Comparison of ENCODE assay signal across 20 cellular contexts in genomic region chr7:135493362-135493761, GRCh38.
"Had no signal": no experiment of that assay in that cellular context is flagged by ENCODE, and none has a peak within 500 bp of the region (broad histone marks: within the 10 kb centered on the region; RNA-seq: fewer than 3 reads in every experiment).

No MANE protein-coding gene starts in this region.

- H3K27ac ChIP-seq: coronary artery, parathyroid adenoma, transverse colon had no signal

- H3K4me3 ChIP-seq: coronary artery, mucosa of descending colon, transverse colon had no signal

- H3K27me3 ChIP-seq: transverse colon had no signal

- H2AFZ ChIP-seq: parathyroid adenoma had no signal

- ATAC-seq: activated CD8-positive, alpha-beta T cell treated with anti-CD3 and anti-CD28 coated beads, Interleukin-2, amount 10 ng/mL, durations not matched to agents 7 days and 5 days; activated naive CD4-positive, alpha-beta T cell treated with anti-CD3 and anti-CD28 coated beads, Interleukin-2, amount 50 U/mL, for 72 hours; left colon; mucosa of descending colon; naive thymus-derived CD8-positive, alpha-beta T cell; T-helper 17 cell had no signal

- DNase-seq: activated CD4-positive, alpha-beta T cell treated with anti-CD3 and anti-CD28 coated beads for 4 hours; activated CD8-positive, alpha-beta memory T cell treated with anti-CD3 and anti-CD28 coated beads, Interleukin-2, amount 50 U/mL, for 4 hours; activated CD8-positive, alpha-beta T cell treated with anti-CD3 and anti-CD28 coated beads, Interleukin-2, amount 10 ng/mL, durations not matched to agents 7 days and 5 days; activated gamma-delta T cell; activated T-cell treated with anti-CD3 and anti-CD28 coated beads, Interleukin-2, amount 50 U/mL, for 48 hours; amniotic stem cell; central memory CD4-positive, alpha-beta T cell; left colon; mucosa of descending colon; naive thymus-derived CD8-positive, alpha-beta T cell; stimulated activated CD4-positive, alpha-beta T cell treated with anti-CD3 and anti-CD28 coated beads, Interleukin-4, amount 100 ng/mL, for 1 hour; stimulated activated naive CD4-positive, alpha-beta T cell; substantia nigra; T-helper 17 cell; transverse colon had no signal

- FAIRE-seq: endothelial cell of umbilical vein, islet of Langerhans had no signal

- H3K9me3 ChIP-seq: mucosa of descending colon, transverse colon had no signal

- H3K36me3 ChIP-seq: transverse colon had no signal

- H3K9ac ChIP-seq: parathyroid adenoma had no signal
